ENCODE assay signal across 1 cellular context in the genomic region with DNA sequence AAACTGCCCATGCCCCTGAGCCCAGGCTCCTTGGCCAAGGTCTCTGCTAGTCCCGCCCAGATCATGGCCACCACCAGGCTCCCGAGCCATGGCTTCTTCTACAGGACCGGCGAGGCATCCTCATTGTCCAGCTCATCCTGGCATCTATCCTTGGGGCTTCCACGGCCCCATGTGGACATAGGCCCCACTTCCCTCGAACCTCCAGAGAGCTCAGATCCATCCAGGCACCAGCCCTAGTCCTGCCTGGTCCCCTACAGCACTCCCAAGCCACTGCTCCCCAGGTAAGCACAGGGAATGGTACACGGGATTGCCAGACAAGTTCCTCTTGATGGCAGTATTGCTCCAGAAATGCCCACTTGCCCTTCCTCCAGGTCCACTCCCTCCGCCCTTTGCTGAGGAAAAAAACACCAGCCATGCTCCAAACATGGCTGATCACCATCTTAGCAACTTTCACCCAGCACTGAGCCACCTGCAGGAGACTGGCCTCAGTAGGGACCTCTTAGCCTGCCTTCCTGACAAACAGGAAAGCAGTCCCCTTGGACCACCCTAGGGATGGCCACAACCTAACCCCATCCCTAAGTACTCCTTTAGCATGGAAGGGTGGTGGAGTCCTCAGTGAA.
A peak's percentile ranks its signal among the peaks of the same experiment; 100 is the strongest.
TF ChIP-seq lines count a peak whose summit lies in the region.

No MANE protein-coding gene starts in this region.

TF ChIP-seq in HepG2, 621 proteins besides CTCF, POLR2A, EP300 and RAD21 (continued from another document and continues in another):
- TF ChIP-seq, protein P1, sequence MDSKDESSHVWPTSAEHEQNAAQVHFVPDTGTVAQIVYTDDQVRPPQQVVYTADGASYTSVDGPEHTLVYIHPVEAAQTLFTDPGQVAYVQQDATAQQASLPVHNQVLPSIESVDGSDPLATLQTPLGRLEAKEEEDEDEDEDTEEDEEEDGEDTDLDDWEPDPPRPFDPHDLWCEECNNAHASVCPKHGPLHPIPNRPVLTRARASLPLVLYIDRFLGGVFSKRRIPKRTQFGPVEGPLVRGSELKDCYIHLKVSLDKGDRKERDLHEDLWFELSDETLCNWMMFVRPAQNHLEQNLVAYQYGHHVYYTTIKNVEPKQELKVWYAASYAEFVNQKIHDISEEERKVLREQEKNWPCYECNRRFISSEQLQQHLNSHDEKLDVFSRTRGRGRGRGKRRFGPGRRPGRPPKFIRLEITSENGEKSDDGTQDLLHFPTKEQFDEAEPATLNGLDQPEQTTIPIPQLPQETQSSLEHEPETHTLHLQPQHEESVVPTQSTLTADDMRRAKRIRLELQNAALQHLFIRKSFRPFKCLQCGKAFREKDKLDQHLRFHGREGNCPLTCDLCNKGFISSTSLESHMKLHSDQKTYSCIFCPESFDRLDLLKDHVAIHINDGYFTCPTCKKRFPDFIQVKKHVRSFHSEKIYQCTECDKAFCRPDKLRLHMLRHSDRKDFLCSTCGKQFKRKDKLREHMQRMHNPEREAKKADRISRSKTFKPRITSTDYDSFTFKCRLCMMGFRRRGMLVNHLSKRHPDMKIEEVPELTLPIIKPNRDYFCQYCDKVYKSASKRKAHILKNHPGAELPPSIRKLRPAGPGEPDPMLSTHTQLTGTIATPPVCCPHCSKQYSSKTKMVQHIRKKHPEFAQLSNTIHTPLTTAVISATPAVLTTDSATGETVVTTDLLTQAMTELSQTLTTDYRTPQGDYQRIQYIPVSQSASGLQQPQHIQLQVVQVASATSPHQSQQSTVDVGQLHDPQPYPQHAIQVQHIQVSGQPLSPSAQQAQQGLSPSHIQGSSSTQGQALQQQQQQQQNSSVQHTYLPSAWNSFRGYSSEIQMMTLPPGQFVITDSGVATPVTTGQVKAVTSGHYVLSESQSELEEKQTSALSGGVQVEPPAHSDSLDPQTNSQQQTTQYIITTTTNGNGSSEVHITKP (CRISPR knock-in tag; IDR thresholded peaks at IDR 0.05; ENCODE audit: low read depth) = no peak
- TF ChIP-seq ZFP36L2 (CRISPR knock-in tag; IDR thresholded peaks at IDR 0.05) = no peak
- no peak for TF ChIP-seq SOX6 (IDR thresholded peaks at IDR 0.05)
- TF ChIP-seq SOX6 (CRISPR knock-in tag; IDR thresholded peaks at IDR 0.05) = peak; percentile 53; the same call in 1 of the 2 replicates
- TF ChIP-seq, protein P2, sequence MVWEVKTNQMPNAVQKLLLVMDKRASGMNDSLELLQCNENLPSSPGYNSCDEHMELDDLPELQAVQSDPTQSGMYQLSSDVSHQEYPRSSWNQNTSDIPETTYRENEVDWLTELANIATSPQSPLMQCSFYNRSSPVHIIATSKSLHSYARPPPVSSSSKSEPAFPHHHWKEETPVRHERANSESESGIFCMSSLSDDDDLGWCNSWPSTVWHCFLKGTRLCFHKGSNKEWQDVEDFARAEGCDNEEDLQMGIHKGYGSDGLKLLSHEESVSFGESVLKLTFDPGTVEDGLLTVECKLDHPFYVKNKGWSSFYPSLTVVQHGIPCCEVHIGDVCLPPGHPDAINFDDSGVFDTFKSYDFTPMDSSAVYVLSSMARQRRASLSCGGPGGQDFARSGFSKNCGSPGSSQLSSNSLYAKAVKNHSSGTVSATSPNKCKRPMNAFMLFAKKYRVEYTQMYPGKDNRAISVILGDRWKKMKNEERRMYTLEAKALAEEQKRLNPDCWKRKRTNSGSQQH (CRISPR knock-in tag; IDR thresholded peaks at IDR 0.05; ENCODE audit: low read depth) = no peak
- TF ChIP-seq TAF15 (IDR thresholded peaks at IDR 0.05; ENCODE audit: low read depth, low read length, poor library complexity, severe bottlenecking) = no peak
- TF ChIP-seq, protein P3, sequence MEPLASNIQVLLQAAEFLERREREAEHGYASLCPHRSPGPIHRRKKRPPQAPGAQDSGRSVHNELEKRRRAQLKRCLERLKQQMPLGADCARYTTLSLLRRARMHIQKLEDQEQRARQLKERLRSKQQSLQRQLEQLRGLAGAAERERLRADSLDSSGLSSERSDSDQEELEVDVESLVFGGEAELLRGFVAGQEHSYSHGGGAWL (CRISPR knock-in tag; IDR thresholded peaks at IDR 0.05) = no peak
- no peak for TF ChIP-seq SRY (CRISPR knock-in tag; IDR thresholded peaks at IDR 0.05)
- TF ChIP-seq NCOA1 (CRISPR knock-in tag; IDR thresholded peaks at IDR 0.05) = no peak
- TF ChIP-seq FOXA3 (CRISPR knock-in tag; IDR thresholded peaks at IDR 0.05) = peak; percentile 55
- no peak for TF ChIP-seq ZNF577 (CRISPR knock-in tag; IDR thresholded peaks at IDR 0.05; ENCODE audit: borderline replicate concordance, low read depth)
- TF ChIP-seq ZNF124 (CRISPR knock-in tag; IDR thresholded peaks at IDR 0.05) = no peak
- TF ChIP-seq, protein P4, sequence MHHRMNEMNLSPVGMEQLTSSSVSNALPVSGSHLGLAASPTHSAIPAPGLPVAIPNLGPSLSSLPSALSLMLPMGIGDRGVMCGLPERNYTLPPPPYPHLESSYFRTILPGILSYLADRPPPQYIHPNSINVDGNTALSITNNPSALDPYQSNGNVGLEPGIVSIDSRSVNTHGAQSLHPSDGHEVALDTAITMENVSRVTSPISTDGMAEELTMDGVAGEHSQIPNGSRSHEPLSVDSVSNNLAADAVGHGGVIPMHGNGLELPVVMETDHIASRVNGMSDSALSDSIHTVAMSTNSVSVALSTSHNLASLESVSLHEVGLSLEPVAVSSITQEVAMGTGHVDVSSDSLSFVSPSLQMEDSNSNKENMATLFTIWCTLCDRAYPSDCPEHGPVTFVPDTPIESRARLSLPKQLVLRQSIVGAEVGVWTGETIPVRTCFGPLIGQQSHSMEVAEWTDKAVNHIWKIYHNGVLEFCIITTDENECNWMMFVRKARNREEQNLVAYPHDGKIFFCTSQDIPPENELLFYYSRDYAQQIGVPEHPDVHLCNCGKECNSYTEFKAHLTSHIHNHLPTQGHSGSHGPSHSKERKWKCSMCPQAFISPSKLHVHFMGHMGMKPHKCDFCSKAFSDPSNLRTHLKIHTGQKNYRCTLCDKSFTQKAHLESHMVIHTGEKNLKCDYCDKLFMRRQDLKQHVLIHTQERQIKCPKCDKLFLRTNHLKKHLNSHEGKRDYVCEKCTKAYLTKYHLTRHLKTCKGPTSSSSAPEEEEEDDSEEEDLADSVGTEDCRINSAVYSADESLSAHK (CRISPR knock-in tag; IDR thresholded peaks at IDR 0.05; ENCODE audit: borderline replicate concordance) = no peak
- TF ChIP-seq, protein P5, sequence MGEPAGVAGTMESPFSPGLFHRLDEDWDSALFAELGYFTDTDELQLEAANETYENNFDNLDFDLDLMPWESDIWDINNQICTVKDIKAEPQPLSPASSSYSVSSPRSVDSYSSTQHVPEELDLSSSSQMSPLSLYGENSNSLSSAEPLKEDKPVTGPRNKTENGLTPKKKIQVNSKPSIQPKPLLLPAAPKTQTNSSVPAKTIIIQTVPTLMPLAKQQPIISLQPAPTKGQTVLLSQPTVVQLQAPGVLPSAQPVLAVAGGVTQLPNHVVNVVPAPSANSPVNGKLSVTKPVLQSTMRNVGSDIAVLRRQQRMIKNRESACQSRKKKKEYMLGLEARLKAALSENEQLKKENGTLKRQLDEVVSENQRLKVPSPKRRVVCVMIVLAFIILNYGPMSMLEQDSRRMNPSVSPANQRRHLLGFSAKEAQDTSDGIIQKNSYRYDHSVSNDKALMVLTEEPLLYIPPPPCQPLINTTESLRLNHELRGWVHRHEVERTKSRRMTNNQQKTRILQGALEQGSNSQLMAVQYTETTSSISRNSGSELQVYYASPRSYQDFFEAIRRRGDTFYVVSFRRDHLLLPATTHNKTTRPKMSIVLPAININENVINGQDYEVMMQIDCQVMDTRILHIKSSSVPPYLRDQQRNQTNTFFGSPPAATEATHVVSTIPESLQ (CRISPR knock-in tag; conservative IDR thresholded peaks at IDR 0.05) = no peak
- TF ChIP-seq, protein P6, sequence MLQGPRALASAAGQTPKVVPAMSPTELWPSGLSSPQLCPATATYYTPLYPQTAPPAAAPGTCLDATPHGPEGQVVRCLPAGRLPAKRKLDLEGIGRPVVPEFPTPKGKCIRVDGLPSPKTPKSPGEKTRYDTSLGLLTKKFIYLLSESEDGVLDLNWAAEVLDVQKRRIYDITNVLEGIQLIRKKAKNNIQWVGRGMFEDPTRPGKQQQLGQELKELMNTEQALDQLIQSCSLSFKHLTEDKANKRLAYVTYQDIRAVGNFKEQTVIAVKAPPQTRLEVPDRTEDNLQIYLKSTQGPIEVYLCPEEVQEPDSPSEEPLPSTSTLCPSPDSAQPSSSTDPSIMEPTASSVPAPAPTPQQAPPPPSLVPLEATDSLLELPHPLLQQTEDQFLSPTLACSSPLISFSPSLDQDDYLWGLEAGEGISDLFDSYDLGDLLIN (CRISPR knock-in tag; IDR thresholded peaks at IDR 0.05; ENCODE audit: borderline replicate concordance) = no peak
- TF ChIP-seq KMT2B (CRISPR knock-in tag; IDR thresholded peaks at IDR 0.05) = no peak
- peak; percentile 80 for TF ChIP-seq STAG1 (CRISPR knock-in tag; IDR thresholded peaks at IDR 0.05)
- TF ChIP-seq SALL2 (CRISPR knock-in tag; IDR thresholded peaks at IDR 0.05) = no peak
- no peak for TF ChIP-seq ZNF3 (CRISPR knock-in tag; IDR thresholded peaks at IDR 0.05)
- TF ChIP-seq, protein P7, sequence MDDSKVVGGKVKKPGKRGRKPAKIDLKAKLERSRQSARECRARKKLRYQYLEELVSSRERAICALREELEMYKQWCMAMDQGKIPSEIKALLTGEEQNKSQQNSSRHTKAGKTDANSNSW (CRISPR knock-in tag; IDR thresholded peaks at IDR 0.05; ENCODE audit: borderline replicate concordance) = no peak
- TF ChIP-seq HES4 (CRISPR knock-in tag; IDR thresholded peaks at IDR 0.05; ENCODE audit: borderline replicate concordance) = no peak
- TF ChIP-seq YEATS2 (CRISPR knock-in tag; IDR thresholded peaks at IDR 0.05; ENCODE audit: borderline replicate concordance) = peak; percentile 26; the same call in 1 of the 2 replicates
- TF ChIP-seq CHCHD3 (CRISPR knock-in tag; IDR thresholded peaks at IDR 0.05) = no peak
- TF ChIP-seq, protein P8, sequence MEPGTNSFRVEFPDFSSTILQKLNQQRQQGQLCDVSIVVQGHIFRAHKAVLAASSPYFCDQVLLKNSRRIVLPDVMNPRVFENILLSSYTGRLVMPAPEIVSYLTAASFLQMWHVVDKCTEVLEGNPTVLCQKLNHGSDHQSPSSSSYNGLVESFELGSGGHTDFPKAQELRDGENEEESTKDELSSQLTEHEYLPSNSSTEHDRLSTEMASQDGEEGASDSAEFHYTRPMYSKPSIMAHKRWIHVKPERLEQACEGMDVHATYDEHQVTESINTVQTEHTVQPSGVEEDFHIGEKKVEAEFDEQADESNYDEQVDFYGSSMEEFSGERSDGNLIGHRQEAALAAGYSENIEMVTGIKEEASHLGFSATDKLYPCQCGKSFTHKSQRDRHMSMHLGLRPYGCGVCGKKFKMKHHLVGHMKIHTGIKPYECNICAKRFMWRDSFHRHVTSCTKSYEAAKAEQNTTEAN (CRISPR knock-in tag; conservative IDR thresholded peaks at IDR 0.05) = no peak
- TF ChIP-seq, protein P9, sequence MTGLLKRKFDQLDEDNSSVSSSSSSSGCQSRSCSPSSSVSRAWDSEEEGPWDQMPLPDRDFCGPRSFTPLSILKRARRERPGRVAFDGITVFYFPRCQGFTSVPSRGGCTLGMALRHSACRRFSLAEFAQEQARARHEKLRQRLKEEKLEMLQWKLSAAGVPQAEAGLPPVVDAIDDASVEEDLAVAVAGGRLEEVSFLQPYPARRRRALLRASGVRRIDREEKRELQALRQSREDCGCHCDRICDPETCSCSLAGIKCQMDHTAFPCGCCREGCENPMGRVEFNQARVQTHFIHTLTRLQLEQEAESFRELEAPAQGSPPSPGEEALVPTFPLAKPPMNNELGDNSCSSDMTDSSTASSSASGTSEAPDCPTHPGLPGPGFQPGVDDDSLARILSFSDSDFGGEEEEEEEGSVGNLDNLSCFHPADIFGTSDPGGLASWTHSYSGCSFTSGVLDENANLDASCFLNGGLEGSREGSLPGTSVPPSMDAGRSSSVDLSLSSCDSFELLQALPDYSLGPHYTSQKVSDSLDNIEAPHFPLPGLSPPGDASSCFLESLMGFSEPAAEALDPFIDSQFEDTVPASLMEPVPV (CRISPR knock-in tag; IDR thresholded peaks at IDR 0.05) = no peak
- no peak for TF ChIP-seq SRSF9 (IDR thresholded peaks at IDR 0.05; ENCODE audit: borderline replicate concordance, insufficient read depth, low read depth, low read length, poor library complexity, severe bottlenecking)
- no peak for TF ChIP-seq RFX5 (IDR thresholded peaks at IDR 0.05; ENCODE audit: low read depth, low read length)
- TF ChIP-seq, protein P10, sequence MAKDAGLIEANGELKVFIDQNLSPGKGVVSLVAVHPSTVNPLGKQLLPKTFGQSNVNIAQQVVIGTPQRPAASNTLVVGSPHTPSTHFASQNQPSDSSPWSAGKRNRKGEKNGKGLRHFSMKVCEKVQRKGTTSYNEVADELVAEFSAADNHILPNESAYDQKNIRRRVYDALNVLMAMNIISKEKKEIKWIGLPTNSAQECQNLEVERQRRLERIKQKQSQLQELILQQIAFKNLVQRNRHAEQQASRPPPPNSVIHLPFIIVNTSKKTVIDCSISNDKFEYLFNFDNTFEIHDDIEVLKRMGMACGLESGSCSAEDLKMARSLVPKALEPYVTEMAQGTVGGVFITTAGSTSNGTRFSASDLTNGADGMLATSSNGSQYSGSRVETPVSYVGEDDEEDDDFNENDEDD (CRISPR knock-in tag; IDR thresholded peaks at IDR 0.05; ENCODE audit: borderline replicate concordance) = no peak
- TF ChIP-seq MAZ (IDR thresholded peaks at IDR 0.05; ENCODE audit: borderline replicate concordance, low read depth, low read length) = peak; percentile 76
- 0 out of 2 replicates have a peak, but pooled peaks have one; percentile 23 for TF ChIP-seq MAZ (CRISPR knock-in tag; IDR thresholded peaks at IDR 0.05; ENCODE audit: low read depth)
- TF ChIP-seq GATAD1 (CRISPR knock-in tag; IDR thresholded peaks at IDR 0.05) = peak; percentile 31; the same call in 1 of the 2 replicates
- TF ChIP-seq ZNF44 (CRISPR knock-in tag; IDR thresholded peaks at IDR 0.05) = no peak
- no peak for TF ChIP-seq ZNF24 (IDR thresholded peaks at IDR 0.05)
- TF ChIP-seq, protein P11, sequence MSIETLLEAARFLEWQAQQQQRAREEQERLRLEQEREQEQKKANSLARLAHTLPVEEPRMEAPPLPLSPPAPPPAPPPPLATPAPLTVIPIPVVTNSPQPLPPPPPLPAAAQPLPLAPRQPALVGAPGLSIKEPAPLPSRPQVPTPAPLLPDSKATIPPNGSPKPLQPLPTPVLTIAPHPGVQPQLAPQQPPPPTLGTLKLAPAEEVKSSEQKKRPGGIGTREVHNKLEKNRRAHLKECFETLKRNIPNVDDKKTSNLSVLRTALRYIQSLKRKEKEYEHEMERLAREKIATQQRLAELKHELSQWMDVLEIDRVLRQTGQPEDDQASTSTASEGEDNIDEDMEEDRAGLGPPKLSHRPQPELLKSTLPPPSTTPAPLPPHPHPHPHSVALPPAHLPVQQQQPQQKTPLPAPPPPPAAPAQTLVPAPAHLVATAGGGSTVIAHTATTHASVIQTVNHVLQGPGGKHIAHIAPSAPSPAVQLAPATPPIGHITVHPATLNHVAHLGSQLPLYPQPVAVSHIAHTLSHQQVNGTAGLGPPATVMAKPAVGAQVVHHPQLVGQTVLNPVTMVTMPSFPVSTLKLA (IDR thresholded peaks at IDR 0.05) = no peak
- TF ChIP-seq, protein P12, sequence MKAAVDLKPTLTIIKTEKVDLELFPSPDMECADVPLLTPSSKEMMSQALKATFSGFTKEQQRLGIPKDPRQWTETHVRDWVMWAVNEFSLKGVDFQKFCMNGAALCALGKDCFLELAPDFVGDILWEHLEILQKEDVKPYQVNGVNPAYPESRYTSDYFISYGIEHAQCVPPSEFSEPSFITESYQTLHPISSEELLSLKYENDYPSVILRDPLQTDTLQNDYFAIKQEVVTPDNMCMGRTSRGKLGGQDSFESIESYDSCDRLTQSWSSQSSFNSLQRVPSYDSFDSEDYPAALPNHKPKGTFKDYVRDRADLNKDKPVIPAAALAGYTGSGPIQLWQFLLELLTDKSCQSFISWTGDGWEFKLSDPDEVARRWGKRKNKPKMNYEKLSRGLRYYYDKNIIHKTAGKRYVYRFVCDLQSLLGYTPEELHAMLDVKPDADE (CRISPR knock-in tag; IDR thresholded peaks at IDR 0.05) = no peak
